ENCODE assay signal across 1 cellular context in the genomic region with DNA sequence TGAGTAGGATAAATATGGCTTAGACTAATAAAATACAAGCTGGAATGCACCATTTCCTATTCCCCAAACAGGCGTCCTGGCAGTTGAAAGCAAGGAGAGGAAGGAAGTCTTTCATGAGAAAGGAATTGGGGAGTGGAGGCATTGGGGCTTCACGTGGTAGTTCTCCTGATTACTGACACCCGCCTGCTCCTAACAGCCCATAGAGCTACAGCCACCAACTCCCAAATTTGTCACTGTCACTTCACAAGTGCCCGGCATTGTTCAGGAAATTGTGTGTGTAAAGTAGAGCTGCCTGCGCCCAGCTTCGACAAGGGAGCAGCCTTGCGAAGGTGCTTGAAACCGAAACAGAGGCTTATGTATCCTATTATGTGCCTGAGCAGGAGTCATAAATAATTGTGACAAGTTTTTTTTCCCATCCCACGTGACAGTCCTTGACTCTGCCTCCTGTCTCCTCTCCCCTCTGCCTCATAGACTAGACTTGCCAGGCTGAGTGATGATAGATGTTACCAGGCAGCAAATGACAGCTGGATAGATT.
TF ChIP-seq lines count a peak whose summit lies in the region.

No MANE protein-coding gene starts in this region.

TF ChIP-seq in HEK293, 187 proteins besides CTCF, POLR2A, EP300 and RAD21 (continued from another document):
- TF ChIP-seq, protein P1, sequence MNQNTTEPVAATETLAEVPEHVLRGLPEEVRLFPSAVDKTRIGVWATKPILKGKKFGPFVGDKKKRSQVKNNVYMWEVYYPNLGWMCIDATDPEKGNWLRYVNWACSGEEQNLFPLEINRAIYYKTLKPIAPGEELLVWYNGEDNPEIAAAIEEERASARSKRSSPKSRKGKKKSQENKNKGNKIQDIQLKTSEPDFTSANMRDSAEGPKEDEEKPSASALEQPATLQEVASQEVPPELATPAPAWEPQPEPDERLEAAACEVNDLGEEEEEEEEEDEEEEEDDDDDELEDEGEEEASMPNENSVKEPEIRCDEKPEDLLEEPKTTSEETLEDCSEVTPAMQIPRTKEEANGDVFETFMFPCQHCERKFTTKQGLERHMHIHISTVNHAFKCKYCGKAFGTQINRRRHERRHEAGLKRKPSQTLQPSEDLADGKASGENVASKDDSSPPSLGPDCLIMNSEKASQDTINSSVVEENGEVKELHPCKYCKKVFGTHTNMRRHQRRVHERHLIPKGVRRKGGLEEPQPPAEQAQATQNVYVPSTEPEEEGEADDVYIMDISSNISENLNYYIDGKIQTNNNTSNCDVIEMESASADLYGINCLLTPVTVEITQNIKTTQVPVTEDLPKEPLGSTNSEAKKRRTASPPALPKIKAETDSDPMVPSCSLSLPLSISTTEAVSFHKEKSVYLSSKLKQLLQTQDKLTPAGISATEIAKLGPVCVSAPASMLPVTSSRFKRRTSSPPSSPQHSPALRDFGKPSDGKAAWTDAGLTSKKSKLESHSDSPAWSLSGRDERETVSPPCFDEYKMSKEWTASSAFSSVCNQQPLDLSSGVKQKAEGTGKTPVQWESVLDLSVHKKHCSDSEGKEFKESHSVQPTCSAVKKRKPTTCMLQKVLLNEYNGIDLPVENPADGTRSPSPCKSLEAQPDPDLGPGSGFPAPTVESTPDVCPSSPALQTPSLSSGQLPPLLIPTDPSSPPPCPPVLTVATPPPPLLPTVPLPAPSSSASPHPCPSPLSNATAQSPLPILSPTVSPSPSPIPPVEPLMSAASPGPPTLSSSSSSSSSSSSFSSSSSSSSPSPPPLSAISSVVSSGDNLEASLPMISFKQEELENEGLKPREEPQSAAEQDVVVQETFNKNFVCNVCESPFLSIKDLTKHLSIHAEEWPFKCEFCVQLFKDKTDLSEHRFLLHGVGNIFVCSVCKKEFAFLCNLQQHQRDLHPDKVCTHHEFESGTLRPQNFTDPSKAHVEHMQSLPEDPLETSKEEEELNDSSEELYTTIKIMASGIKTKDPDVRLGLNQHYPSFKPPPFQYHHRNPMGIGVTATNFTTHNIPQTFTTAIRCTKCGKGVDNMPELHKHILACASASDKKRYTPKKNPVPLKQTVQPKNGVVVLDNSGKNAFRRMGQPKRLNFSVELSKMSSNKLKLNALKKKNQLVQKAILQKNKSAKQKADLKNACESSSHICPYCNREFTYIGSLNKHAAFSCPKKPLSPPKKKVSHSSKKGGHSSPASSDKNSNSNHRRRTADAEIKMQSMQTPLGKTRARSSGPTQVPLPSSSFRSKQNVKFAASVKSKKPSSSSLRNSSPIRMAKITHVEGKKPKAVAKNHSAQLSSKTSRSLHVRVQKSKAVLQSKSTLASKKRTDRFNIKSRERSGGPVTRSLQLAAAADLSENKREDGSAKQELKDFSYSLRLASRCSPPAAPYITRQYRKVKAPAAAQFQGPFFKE (tag by site-specific recombination; IDR thresholded peaks at IDR 0.05; ENCODE audit: borderline replicate concordance) = no peak
- no peak for TF ChIP-seq SALL2 (tag by site-specific recombination; IDR thresholded peaks at IDR 0.05; ENCODE audit: borderline replicate concordance)
- TF ChIP-seq TRIM28 (IDR thresholded peaks at IDR 0.05; ENCODE audit: borderline replicate concordance, low read length) = peak; percentile 48; the same call in 1 of the 2 replicates
- TF ChIP-seq ZNF645 (tag by site-specific recombination; IDR thresholded peaks at IDR 0.05) = no peak
- no peak for TF ChIP-seq ZNF704 (tag by site-specific recombination; IDR thresholded peaks at IDR 0.05)
- no peak for TF ChIP-seq ZNF404 (tag by site-specific recombination; IDR thresholded peaks at IDR 0.05)
- TF ChIP-seq ZNF202 (tag by site-specific recombination; IDR thresholded peaks at IDR 0.05; ENCODE audit: borderline replicate concordance) = no peak
- TF ChIP-seq, protein P2, sequence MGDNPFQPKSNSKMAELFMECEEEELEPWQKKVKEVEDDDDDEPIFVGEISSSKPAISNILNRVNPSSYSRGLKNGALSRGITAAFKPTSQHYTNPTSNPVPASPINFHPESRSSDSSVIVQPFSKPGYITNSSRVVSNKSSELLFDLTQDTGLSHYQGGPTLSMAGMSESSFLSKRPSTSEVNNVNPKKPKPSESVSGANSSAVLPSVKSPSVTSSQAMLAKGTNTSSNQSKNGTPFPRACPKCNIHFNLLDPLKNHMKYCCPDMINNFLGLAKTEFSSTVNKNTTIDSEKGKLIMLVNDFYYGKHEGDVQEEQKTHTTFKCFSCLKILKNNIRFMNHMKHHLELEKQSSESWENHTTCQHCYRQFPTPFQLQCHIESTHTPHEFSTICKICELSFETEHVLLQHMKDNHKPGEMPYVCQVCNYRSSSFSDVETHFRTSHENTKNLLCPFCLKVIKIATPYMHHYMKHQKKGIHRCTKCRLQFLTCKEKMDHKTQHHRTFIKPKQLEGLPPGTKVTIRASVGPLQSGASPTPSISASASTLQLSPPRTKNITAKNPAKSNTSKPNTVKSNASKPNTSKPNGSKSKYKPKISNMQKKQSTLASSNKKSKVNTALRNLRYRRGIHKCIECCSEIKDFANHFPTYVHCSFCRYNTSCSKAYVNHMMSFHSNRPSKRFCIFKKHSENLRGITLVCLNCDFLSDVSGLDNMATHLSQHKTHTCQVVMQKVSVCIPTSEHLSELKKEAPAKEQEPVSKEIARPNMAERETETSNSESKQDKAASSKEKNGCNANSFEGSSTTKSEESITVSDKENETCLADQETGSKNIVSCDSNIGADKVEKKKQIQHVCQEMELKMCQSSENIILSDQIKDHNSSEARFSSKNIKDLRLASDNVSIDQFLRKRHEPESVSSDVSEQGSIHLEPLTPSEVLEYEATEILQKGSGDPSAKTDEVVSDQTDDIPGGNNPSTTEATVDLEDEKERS (tag by site-specific recombination; IDR thresholded peaks at IDR 0.05) = no peak
- no peak for TF ChIP-seq ZNF777 (tag by site-specific recombination; IDR thresholded peaks at IDR 0.05; ENCODE audit: borderline replicate concordance)
- no peak for TF ChIP-seq GFI1B (tag by site-specific recombination; IDR thresholded peaks at IDR 0.05)
- no peak for TF ChIP-seq HOXD13 (CRISPR knock-in tag; IDR thresholded peaks at IDR 0.05; ENCODE audit: borderline replicate concordance)
- TF ChIP-seq, protein P3, sequence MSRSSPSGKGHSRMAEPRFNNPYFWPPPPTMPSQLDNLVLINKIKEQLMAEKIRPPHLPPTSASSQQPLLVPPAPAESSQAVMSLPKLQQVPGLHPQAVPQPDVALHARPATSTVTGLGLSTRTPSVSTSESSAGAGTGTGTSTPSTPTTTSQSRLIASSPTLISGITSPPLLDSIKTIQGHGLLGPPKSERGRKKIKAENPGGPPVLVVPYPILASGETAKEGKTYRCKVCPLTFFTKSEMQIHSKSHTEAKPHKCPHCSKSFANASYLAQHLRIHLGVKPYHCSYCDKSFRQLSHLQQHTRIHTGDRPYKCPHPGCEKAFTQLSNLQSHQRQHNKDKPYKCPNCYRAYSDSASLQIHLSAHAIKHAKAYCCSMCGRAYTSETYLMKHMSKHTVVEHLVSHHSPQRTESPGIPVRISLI (tag by site-specific recombination; IDR thresholded peaks at IDR 0.05) = peak; percentile 22; the same call in 1 of the 2 replicates
- no peak for TF ChIP-seq ZNF423 (tag by site-specific recombination; IDR thresholded peaks at IDR 0.05)
